25 cellular contexts compared by ENCODE assay signal in the genomic region with DNA sequence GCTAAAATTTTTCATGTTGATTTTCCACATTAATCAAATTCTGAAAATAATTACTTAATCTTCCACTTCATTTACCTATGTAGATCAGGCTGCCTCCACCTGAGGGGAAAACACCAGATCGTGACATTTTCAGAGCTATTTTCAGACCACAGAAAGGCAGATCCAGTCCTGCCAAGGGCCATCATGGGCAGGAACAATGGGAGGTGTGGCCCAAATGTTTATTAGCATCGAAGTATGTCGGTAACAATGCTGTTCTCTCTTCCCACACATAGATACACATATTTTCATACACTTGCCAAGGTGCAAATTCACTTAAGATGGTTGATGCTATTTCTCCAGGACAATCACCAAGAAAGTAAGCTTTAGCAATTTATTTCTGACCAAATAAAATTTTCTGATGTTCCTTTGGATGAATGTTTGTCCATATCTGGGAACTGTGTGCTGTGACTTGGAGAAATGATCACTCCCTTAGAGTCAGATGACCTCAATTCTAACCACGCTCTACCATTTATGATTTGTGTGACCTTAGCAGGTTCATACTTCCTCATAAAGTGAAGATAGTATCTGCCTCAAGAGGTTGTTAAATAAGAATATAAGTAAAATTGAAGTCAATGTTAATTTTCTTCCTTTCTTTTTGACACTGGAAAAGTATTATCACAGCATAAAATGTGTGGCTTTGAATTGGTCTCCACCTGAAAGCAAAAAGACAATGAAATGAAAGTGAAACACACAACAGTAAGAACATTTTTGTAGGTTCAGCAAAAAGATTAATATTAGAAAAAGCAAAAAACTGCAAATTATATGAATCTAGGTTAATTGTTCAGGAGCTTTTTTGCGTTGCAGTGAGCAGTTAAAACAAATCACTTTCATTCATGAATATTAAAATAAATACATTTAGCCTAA.
DNase-seq lines count a peak whose midpoint lies in the region; ATAC-seq and TF ChIP-seq lines count a peak whose summit lies in the region.
"Had no signal": no experiment of that assay in that cellular context is flagged by ENCODE, and none has a peak within 500 bp of the region (broad histone marks: within the 10 kb centered on the region; RNA-seq: fewer than 3 reads in every experiment).

No MANE protein-coding gene starts in this region.

- DNase-seq in NCI-H748 (lab: John Stamatoyannopoulos, UW; ENCODE audit: unreplicated experiment): peak; percentile 76
- no peak for DNase-seq in NCI-H748 treated with DMSO at 0.1 percent for 48 hours (lab: John Stamatoyannopoulos, UW)
- DNase-seq in MM.1S: peak; percentile 68
- DNase-seq in cerebellum (ENCODE audit: low spot score): peak; percentile 78
- DNase-seq in NCI-H1092 treated with DMSO at 0.1 percent for 48 hours (lab: John Stamatoyannopoulos, UW): no peak
- DNase-seq in activated CD4-positive, alpha-beta T cell treated with anti-CD3 and anti-CD28 coated beads, Interleukin-2, amount 10 ng/mL, durations not matched to agents 24 days and 14 days: no peak
- DNase-seq: activated CD4-positive, alpha-beta T cell treated with anti-CD3 and anti-CD28 coated beads for 48 hours; activated CD8-positive, alpha-beta memory T cell treated with anti-CD3 and anti-CD28 coated beads, Interleukin-2, amount 10 ng/mL, durations not matched to agents 7 days and 5 days; body of pancreas; colonic mucosa; EL; KG1; naive thymus-derived CD4-positive, alpha-beta T cell; NCI-H1105; NCI-H2081 treated with DMSO at 0.1 percent for 48 hours; NCI-H510A treated with DMSO at 0.1 percent for 48 hours; ovary; right cardiac atrium; Right ventricle myocardium superior; SW 1271; uterus had no signal

- no peaks in the 10 kb centered on the region for H3K4me1 Mint-ChIP-seq in activated CD4-positive, alpha-beta T cell treated with anti-CD3 and anti-CD28 coated beads, Interleukin-2, amount 10 ng/mL, durations not matched to agents 24 days and 14 days
- H3K4me1 Mint-ChIP-seq: activated CD8-positive, alpha-beta memory T cell treated with anti-CD3 and anti-CD28 coated beads, Interleukin-2, amount 10 ng/mL, durations not matched to agents 7 days and 5 days; memory B cell had no signal

- peaks cover 14% of the 10 kb centered on the region for H3K4me1 ChIP-seq in MM.1S (ENCODE audit: low read length)
- H3K4me1 ChIP-seq: body of pancreas, colonic mucosa, uterus had no signal

- H3K27me3 Mint-ChIP-seq in activated CD4-positive, alpha-beta T cell treated with anti-CD3 and anti-CD28 coated beads, Interleukin-2, amount 10 ng/mL, durations not matched to agents 24 days and 14 days: peaks cover 4% of the 10 kb centered on the region
- H3K27me3 Mint-ChIP-seq: memory B cell had no signal

- H3K9ac ChIP-seq in MM.1S (ENCODE audit: low read length): peak overlapping the region; percentile 34; the same call in 1 of the 2 replicates

- no peak overlapping the region for H3K27ac Mint-ChIP-seq in activated CD4-positive, alpha-beta T cell treated with anti-CD3 and anti-CD28 coated beads, Interleukin-2, amount 10 ng/mL, durations not matched to agents 24 days and 14 days
- H3K27ac Mint-ChIP-seq: activated CD8-positive, alpha-beta memory T cell treated with anti-CD3 and anti-CD28 coated beads, Interleukin-2, amount 10 ng/mL, durations not matched to agents 7 days and 5 days; activated naive CD4-positive, alpha-beta T cell treated with anti-CD3 and anti-CD28 coated beads, Interleukin-2, amount 50 U/mL, for 72 hours; memory B cell; naive thymus-derived CD4-positive, alpha-beta T cell had no signal

- no peaks in the 10 kb centered on the region for H4K20me1 ChIP-seq in MM.1S (ENCODE audit: insufficient read depth, low read length)

- peak overlapping the region; percentile 43 for H2AFZ ChIP-seq in MM.1S (ENCODE audit: low read length)

- no peaks in the 10 kb centered on the region for H3K79me2 ChIP-seq in MM.1S (ENCODE audit: low read length)

- ATAC-seq in GM21786 (IDR thresholded peaks at IDR 0.05; ENCODE audit: unreplicated experiment): peak; percentile 53
- no peak for ATAC-seq in GM19328 (IDR thresholded peaks at IDR 0.05; ENCODE audit: unreplicated experiment)
- ATAC-seq: activated CD8-positive, alpha-beta memory T cell treated with anti-CD3 and anti-CD28 coated beads, Interleukin-2, amount 10 ng/mL, durations not matched to agents 7 days and 5 days; activated naive CD4-positive, alpha-beta T cell treated with anti-CD3 and anti-CD28 coated beads, Interleukin-2, amount 50 U/mL, for 72 hours; body of pancreas; naive thymus-derived CD4-positive, alpha-beta T cell; right cardiac atrium had no signal

- H3K4me3 Mint-ChIP-seq in activated CD4-positive, alpha-beta T cell treated with anti-CD3 and anti-CD28 coated beads, Interleukin-2, amount 10 ng/mL, durations not matched to agents 24 days and 14 days: no peak overlapping the region
- H3K4me3 Mint-ChIP-seq: activated CD8-positive, alpha-beta memory T cell treated with anti-CD3 and anti-CD28 coated beads, Interleukin-2, amount 10 ng/mL, durations not matched to agents 7 days and 5 days; memory B cell; naive thymus-derived CD4-positive, alpha-beta T cell had no signal

- H3K9me3 ChIP-seq in MM.1S (replicated peaks; ENCODE audit: insufficient read depth, low read length): no peaks in the 10 kb centered on the region
- H3K9me3 ChIP-seq: body of pancreas, colonic mucosa, ovary, uterus had no signal

- H3F3A ChIP-seq in MM.1S (ENCODE audit: insufficient read depth, low read length): peaks cover 12% of the 10 kb centered on the region; the same call in 1 of the 2 replicates

- no peaks in the 10 kb centered on the region for H3K27me3 ChIP-seq in MM.1S (replicated peaks; ENCODE audit: insufficient read depth, low read length)
- H3K27me3 ChIP-seq: body of pancreas, colonic mucosa, ovary, uterus had no signal

- peak overlapping the region; percentile 80 for H3K27ac ChIP-seq in MM.1S (ENCODE audit: low read length)
- H3K27ac ChIP-seq: body of pancreas, colonic mucosa, ovary, uterus had no signal

- no peaks in the 10 kb centered on the region for H3K9me3 Mint-ChIP-seq in activated CD4-positive, alpha-beta T cell treated with anti-CD3 and anti-CD28 coated beads, Interleukin-2, amount 10 ng/mL, durations not matched to agents 24 days and 14 days
- H3K9me3 Mint-ChIP-seq: activated naive CD4-positive, alpha-beta T cell treated with anti-CD3 and anti-CD28 coated beads, Interleukin-2, amount 50 U/mL, for 72 hours; memory B cell had no signal

- no peak for TF ChIP-seq CTCF in MM.1S (IDR thresholded peaks at IDR 0.05; ENCODE audit: low read length)

- no peaks in the 10 kb centered on the region for H3K36me3 Mint-ChIP-seq in activated CD4-positive, alpha-beta T cell treated with anti-CD3 and anti-CD28 coated beads, Interleukin-2, amount 10 ng/mL, durations not matched to agents 24 days and 14 days (ENCODE audit: low read depth)
- H3K36me3 Mint-ChIP-seq: activated CD8-positive, alpha-beta memory T cell treated with anti-CD3 and anti-CD28 coated beads, Interleukin-2, amount 10 ng/mL, durations not matched to agents 7 days and 5 days; activated naive CD4-positive, alpha-beta T cell treated with anti-CD3 and anti-CD28 coated beads, Interleukin-2, amount 50 U/mL, for 72 hours; memory B cell; naive thymus-derived CD4-positive, alpha-beta T cell had no signal

- H3K4me2 ChIP-seq in MM.1S (ENCODE audit: low read depth, low read length): peak overlapping the region; percentile 61

- no peaks in the 10 kb centered on the region for H3K36me3 ChIP-seq in MM.1S (replicated peaks; ENCODE audit: insufficient read depth, low read length)
- H3K36me3 ChIP-seq: colonic mucosa, ovary, uterus had no signal

- intact Hi-C loops in activated CD4-positive, alpha-beta T cell treated with anti-CD3 and anti-CD28 coated beads, Interleukin-2, amount 10 ng/mL, durations not matched to agents 24 days and 14 days (cut with micrococcal nuclease): no loop called here

- H3K4me3 ChIP-seq in MM.1S (ENCODE audit: low read length): peak overlapping the region; percentile 35
- H3K4me3 ChIP-seq: body of pancreas, colonic mucosa, ovary, uterus had no signal

- H3K9me2 ChIP-seq in MM.1S (replicated peaks; ENCODE audit: insufficient read depth, low read length): no peaks in the 10 kb centered on the region

Comparison
In these comparisons a context has a peak if more than half of its experiments do, and no peak if none do; other contexts are left out.
1. DNase-seq: peak in NCI-H748 (single experiment), MM.1S (single experiment) and cerebellum (single experiment); none in NCI-H748 treated with DMSO at 0.1 percent for 48 hours (single experiment), NCI-H1092 treated with DMSO at 0.1 percent for 48 hours (single experiment) and activated CD4-positive, alpha-beta T cell treated with anti-CD3 and anti-CD28 coated beads, Interleukin-2, amount 10 ng/mL, durations not matched to agents 24 days and 14 days (single experiment).